Comparison of ENCODE assay signal across 18 cellular contexts in genomic region chr1:202104073-202104472, GRCh38. TPM values are rescaled to one million over a fixed set of nuclear protein-coding genes. Genes with fewer than 3 reads are reported as not detected.
"Had no signal": no experiment of that assay in that cellular context is flagged by ENCODE, and none has a peak within 500 bp of the region (broad histone marks: within the 10 kb centered on the region; RNA-seq: fewer than 3 reads in every experiment).

No MANE protein-coding gene starts in this region.

- DNase-seq: activated CD4-positive, alpha-beta T cell treated with anti-CD3 and anti-CD28 coated beads, Interleukin-2, amount 10 ng/mL, durations not matched to agents 7 days and 5 days; activated CD8-positive, alpha-beta memory T cell treated with anti-CD3 and anti-CD28 coated beads, Interleukin-2, amount 50 U/mL, for 48 hours; activated gamma-delta T cell treated with Interleukin-2 at 50 U/mL for 16 hours; amniotic stem cell; body of pancreas; caudate nucleus; natural killer cell; nucleus accumbens; posterior cingulate gyrus; stimulated activated CD4-positive, alpha-beta T cell treated with anti-CD3 and anti-CD28 coated beads, Interleukin-4, amount 100 ng/mL, for 1 hour; stimulated activated naive CD4-positive, alpha-beta T cell; tibial artery had no signal

- H3K27ac ChIP-seq: coronary artery, tibial artery had no signal

- H3K9me3 ChIP-seq: body of pancreas, tibial artery had no signal

- H3K36me3 ChIP-seq: tibial artery had no signal

- H3K9me3 Mint-ChIP-seq: activated CD4-positive, alpha-beta T cell treated with anti-CD3 and anti-CD28 coated beads, Interleukin-2, amount 10 ng/mL, durations not matched to agents 7 days and 5 days; natural killer cell; T-helper 2 cell treated with Interferon-gamma antibody and Interleukin-4, amounts not matched to agents 5 μg/mL and 100 μg/mL, for 36 hours had no signal

- H3K27ac Mint-ChIP-seq: activated CD4-positive, alpha-beta T cell treated with anti-CD3 and anti-CD28 coated beads, Interleukin-2, amount 10 ng/mL, durations not matched to agents 7 days and 5 days; activated naive CD8-positive, alpha-beta T cell; natural killer cell; T-helper 2 cell treated with Interferon-gamma antibody and Interleukin-4, amounts not matched to agents 5 μg/mL and 100 μg/mL, for 36 hours had no signal

- H3K4me1 Mint-ChIP-seq: activated CD4-positive, alpha-beta T cell treated with anti-CD3 and anti-CD28 coated beads, Interleukin-2, amount 10 ng/mL, durations not matched to agents 7 days and 5 days; natural killer cell had no signal

- H3K4me3 Mint-ChIP-seq: activated CD4-positive, alpha-beta T cell treated with anti-CD3 and anti-CD28 coated beads, Interleukin-2, amount 10 ng/mL, durations not matched to agents 7 days and 5 days; activated naive CD8-positive, alpha-beta T cell; natural killer cell; T-helper 2 cell treated with Interferon-gamma antibody and Interleukin-4, amounts not matched to agents 5 μg/mL and 100 μg/mL, for 36 hours had no signal

- ATAC-seq: body of pancreas, natural killer cell had no signal

- H3K36me3 Mint-ChIP-seq: natural killer cell had no signal

- H3K27me3 ChIP-seq: body of pancreas, tibial artery had no signal

- H3K27me3 Mint-ChIP-seq: activated CD4-positive, alpha-beta T cell treated with anti-CD3 and anti-CD28 coated beads, Interleukin-2, amount 10 ng/mL, durations not matched to agents 7 days and 5 days; activated naive CD8-positive, alpha-beta T cell had no signal

- H3K4me3 ChIP-seq: body of pancreas, coronary artery, lung, tibial artery had no signal

RNA-seq across cellular contexts. Expression of gene GPR37L1, which starts 18.6 kb away (rescaled TPM):
- total RNA-seq: activated CD4-positive, alpha-beta T cell treated with anti-CD3 and anti-CD28 coated beads, Interleukin-2, amount 10 ng/mL, durations not matched to agents 7 days and 5 days; body of pancreas; endothelial cell of umbilical vein; natural killer cell had no signal
- polyA plus RNA-seq: endothelial cell of umbilical vein had no signal

RNA-seq across cellular contexts. Expression of gene PTPN7, which starts 56.3 kb away (rescaled TPM):
- total RNA-seq: frontal cortex had no signal
